8 cellular contexts compared by ENCODE assay signal in genomic region chr4:128287871-128288688, GRCh38. TPM values are rescaled to one million over a fixed set of nuclear protein-coding genes. Genes with fewer than 3 reads are reported as not detected.
DNase-seq lines count a peak whose midpoint lies in the region; ATAC-seq and TF ChIP-seq lines count a peak whose summit lies in the region.

No MANE protein-coding gene starts in this region.

- DNase-seq in GM10248 (ENCODE audit: extremely low spot score): peak; percentile 98
- DNase-seq in NB4 (ENCODE audit: low read depth): peak; percentile 98
- peak; percentile 97 for DNase-seq in SK-N-DZ (ENCODE audit: low spot score)
- DNase-seq in activated naive CD4-positive, alpha-beta T cell treated with anti-CD3 and anti-CD28 coated beads, Interleukin-2, amount 50 U/mL, for 16 hours: peak; percentile 100
- DNase-seq in germinal center (ENCODE audit: low spot score): peak; percentile 98
- peak; percentile 94 for DNase-seq in non-pigmented ciliary epithelial cell (ENCODE audit: low read depth)
- DNase-seq in superior temporal gyrus (ENCODE audit: extremely low spot score): peak; percentile 97

- POLR2A ChIA-PET in GM10248 (lab: Yijun Ruan, JAX): interaction anchor here (0.5 to 0.6 kb wide), 2 partner anchors 314 to 1747 kb away, joined by 4 read pairs; no protein-coding TSS in a partner anchor

- TF ChIP-seq CTCF in GM10248 (IDR thresholded peaks at IDR 0.05; ENCODE audit: control extremely low read depth, extremely low read depth, low read depth, missing control alignments): no peak
- TF ChIP-seq CTCF in NB4 (IDR thresholded peaks at IDR 0.05; ENCODE audit: low read depth, low read length): no peak

- H3K4me3 ChIP-seq in NB4 (ENCODE audit: low read depth, low read length): peak overlapping the region; percentile 87

- CTCF ChIA-PET in GM10248 (lab: Yijun Ruan, JAX): interaction anchor here (0.9 to 3.2 kb wide), 4 partner anchors 13 to 290 kb away, joined by 3 to 8 read pairs (median 6); no protein-coding TSS in a partner anchor

- peak; percentile 80 for ATAC-seq in HG02571 (IDR thresholded peaks at IDR 0.05; ENCODE audit: unreplicated experiment)

- TF ChIP-seq POLR2A in NB4 (IDR thresholded peaks at IDR 0.05; ENCODE audit: extremely low read depth, insufficient read length): peak; percentile 85

RNA-seq across cellular contexts. Expression of gene PGRMC2, which starts 0.5 kb away (rescaled TPM):
- 12.5 and 15.1 TPM in 2 replicates for polyA plus RNA-seq in SK-N-DZ (2014; cell fraction: cytosol; rRNA removed)
- 9.7 and 18.0 TPM in 2 replicates for polyA plus RNA-seq in SK-N-DZ (2014; cell fraction: nucleus; rRNA removed)

Comparison
In these comparisons a context has a peak if more than half of its experiments do, and no peak if none do; other contexts are left out.
1. Peak in every context shown above with its lines: DNase-seq, ATAC-seq and H3K4me3 ChIP-seq.